ENCODE assay signal across 16 cellular contexts in genomic region chr1:36098650-36099365, GRCh38. TPM values are rescaled to one million over a fixed set of nuclear protein-coding genes. Genes with fewer than 3 reads are reported as not detected.
DNase-seq lines count a peak whose midpoint lies in the region; ATAC-seq, FAIRE-seq and TF ChIP-seq lines count a peak whose summit lies in the region.
"Had no signal": no experiment of that assay in that cellular context is flagged by ENCODE, and none has a peak within 500 bp of the region (broad histone marks: within the 10 kb centered on the region; RNA-seq: fewer than 3 reads in every experiment).

No MANE protein-coding gene starts in this region.

- no TSS peak for BruUV-seq in HepG2 (replicated peaks; lab: Mats Ljungman, UMichigan)

- no peak overlapping the region for H3K27ac Mint-ChIP-seq in T-helper 17 cell
- H3K27ac Mint-ChIP-seq: immature natural killer cell had no signal

- H3K9me3 ChIP-seq in HepG2 (ENCODE audit: low read length) (no peaks in the 10 kb centered on the region), right lobe of liver (no peaks in the 10 kb centered on the region), tibial artery (no peaks in the 10 kb centered on the region), T-helper 17 cell (ENCODE audit: control insufficient read depth, low read length, poor library complexity, severe bottlenecking) (no peaks in the 10 kb centered on the region)
- H3K9me3 ChIP-seq: colonic mucosa, heart left ventricle, left ventricle myocardium inferior, psoas muscle had no signal

- H3K9ac ChIP-seq in HepG2 (ENCODE audit: insufficient read depth, low read depth, low read length): peak overlapping the region; percentile 63; the same call in 1 of the 2 replicates

- TF ChIP-seq EP300 in HepG2 (IDR thresholded peaks at IDR 0.05; ENCODE audit: low read depth in 2 of 2, low read length in 2 of 2) (no peak), HepG2 (CRISPR knock-in tag; IDR thresholded peaks at IDR 0.05; ENCODE audit: borderline replicate concordance) (no peak)

- CTCF ChIA-PET in HepG2 (lab: Yijun Ruan, JAX; ENCODE audit: low intra/inter-chr PET ratio, low total read pairs): interaction anchor here (0.6 to 5.0 kb wide), 5 partner anchors 35 to 186 kb away, joined by 3 to 104 read pairs (median 3); no protein-coding TSS in a partner anchor

- TF ChIP-seq CTCF in HepG2 (CRISPR knock-in tag; IDR thresholded peaks at IDR 0.05): no peak
- TF ChIP-seq CTCF in right lobe of liver (IDR thresholded peaks at IDR 0.05): no peak
- no peak for TF ChIP-seq CTCF in tibial artery (IDR thresholded peaks at IDR 0.05)

- H3K36me3 ChIP-seq in HepG2 (replicated peaks in 1 of 2; ENCODE audit: control insufficient read depth in 1 of 2, insufficient read depth in 2 of 2, low read length in 2 of 2) (peaks cover 11 to 21% of the 10 kb centered on the region in 2 experiments), right lobe of liver (peaks cover 0 to 14% (median 1%) of the 10 kb centered on the region in 4 donors), tibial artery (peaks cover 7 to 46% (median 12%) of the 10 kb centered on the region in 3 donors)

- in situ Hi-C loops in HepG2 (cut with HindIII; ENCODE audit: extremely low pct_ligation_motif_present, low pct_unique_long_range_greater_than_20kb): loop anchor here (5.0 kb wide), 1 partner anchor 33 kb away; no protein-coding TSS in a partner anchor

- POLR2A ChIA-PET in HepG2 (lab: Yijun Ruan, JAX): no interaction called here

- no peak for FAIRE-seq in HepG2 (lab: Jason Lieb, UNC)
- FAIRE-seq: A204.1, D721Med had no signal

- no peaks in the 10 kb centered on the region for H3K27me3 ChIP-seq in HepG2 (ENCODE audit: control insufficient read depth in 1 of 2, insufficient read depth in 2 of 2, low read length in 2 of 2)
- H3K27me3 ChIP-seq in right lobe of liver: no peaks in the 10 kb centered on the region
- H3K27me3 ChIP-seq in tibial artery: no peaks in the 10 kb centered on the region
- H3K27me3 ChIP-seq: brain microvascular endothelial cell, colonic mucosa, heart left ventricle had no signal

- H3K79me2 ChIP-seq in HepG2 (ENCODE audit: insufficient read depth, low read length): no peaks in the 10 kb centered on the region

- H3K4me3 ChIP-seq in HepG2 (replicated peaks in 1 of 3; ENCODE audit: insufficient read depth in 1 of 3, low read depth in 2 of 3, low read length in 3 of 3): peak overlapping the region in 2 of 3 experiments; percentile 42 to 60; a peak in 3 of 6 replicates
- no peak overlapping the region for H3K4me3 ChIP-seq in right lobe of liver
- no peak overlapping the region for H3K4me3 ChIP-seq in tibial artery
- H3K4me3 ChIP-seq: colonic mucosa, psoas muscle had no signal

- H3K4me3 Mint-ChIP-seq in T-helper 17 cell: no peak overlapping the region
- H3K4me3 Mint-ChIP-seq: immature natural killer cell, neural crest cell had no signal

- ATAC-seq in HepG2: peak; percentile 3; the same call in 1 of the 3 replicates
- no peak for ATAC-seq in right lobe of liver
- no peak for ATAC-seq in T-helper 17 cell

- intact Hi-C loops in HepG2 (cut with micrococcal nuclease; ENCODE audit: unreplicated experiment) (loop anchor here (1.0 to 5.0 kb wide), 2 partner anchors 35 to 188 kb away; no protein-coding TSS in a partner anchor), right lobe of liver (cut with DNase I) (loop anchor here in 1 of 2 donors (10.0 kb wide), 1 partner anchor 86 kb away; no protein-coding TSS in a partner anchor), tibial artery (cut with DNase I; ENCODE audit: low total_unique reads) (loop anchor here (5.0 kb wide), 2 partner anchors 93 to 188 kb away; no protein-coding TSS in a partner anchor)

- no peaks in the 10 kb centered on the region for H3K36me3 Mint-ChIP-seq in T-helper 17 cell (ENCODE audit: low read depth)
- H3K36me3 Mint-ChIP-seq: immature natural killer cell had no signal

- H2AFZ ChIP-seq in HepG2 (ENCODE audit: low read length): no peak overlapping the region

- WGBS in HepG2 (ENCODE audit: low lambda C conversion rate): 0% methylated on average over 1 of the region's 13 CpGs
- no CpG with 5 or more reads among the region's 13 CpGs for WGBS in right lobe of liver (ENCODE audit: insufficient coverage, low coverage, low lambda C conversion rate, missing lambda C conversion rate)

- no peak for TF ChIP-seq POLR2A in HepG2 (IDR thresholded peaks at IDR 0.05; ENCODE audit: insufficient read depth in 1 of 2, low read depth in 2 of 2, low read length in 2 of 2)
- no peak for TF ChIP-seq POLR2A in right lobe of liver (IDR thresholded peaks at IDR 0.05)

- H3K4me1 ChIP-seq in HepG2 (ENCODE audit: insufficient read depth, low read length) (peaks cover 29% of the 10 kb centered on the region; the same call in 1 of the 2 replicates), right lobe of liver (peaks cover 0 to 5% (median 2%) of the 10 kb centered on the region in 4 donors), tibial artery (peaks cover 0 to 27% (median 13%) of the 10 kb centered on the region in 4 donors)
- H3K4me1 ChIP-seq: colonic mucosa had no signal

- no peaks in the 10 kb centered on the region for H3K27me3 Mint-ChIP-seq in T-helper 17 cell

- TF ChIP-seq RAD21 in HepG2 (CRISPR knock-in tag; IDR thresholded peaks at IDR 0.05): no peak

- H4K20me1 ChIP-seq in HepG2 (ENCODE audit: insufficient read depth, low read length): no peaks in the 10 kb centered on the region

- no peak overlapping the region for H3K27ac ChIP-seq in HepG2 (ENCODE audit: extremely low read length, insufficient read depth, low read length)
- no peak overlapping the region for H3K27ac ChIP-seq in right lobe of liver
- peak overlapping the region; percentile 50 to 65 for H3K27ac ChIP-seq in tibial artery
- H3K27ac ChIP-seq: brain microvascular endothelial cell, colonic mucosa, heart left ventricle, left ventricle myocardium inferior, psoas muscle had no signal

- H3K4me1 Mint-ChIP-seq in T-helper 17 cell: peaks cover 5% of the 10 kb centered on the region

- DNase-seq in HepG2 (ENCODE audit: low spot score) (no peak), right lobe of liver (no peak), tibial artery (no peak), T-helper 17 cell (no peak)
- DNase-seq: SIG-M5 had no signal

- H3K4me2 ChIP-seq in HepG2 (ENCODE audit: low read depth, low read length): peak overlapping the region; percentile 69

RNA-seq across cellular contexts. Expression of gene ADPRS, which starts 10.1 kb away (rescaled TPM):
- 30.6 and 31.7 TPM in 2 replicates for total RNA-seq in HepG2 (2016; rRNA removed; fragmentation: Illumina TruSeq; extraction: Trizol)
- 3.7 and 4.0 TPM in 2 replicates for total RNA-seq in HepG2 (2016; cell fraction: cytosol; rRNA removed; fragmentation: Illumina TruSeq; extraction: Trizol; ENCODE audit: low read depth)
- 28.9 and 29.6 TPM in 2 replicates for total RNA-seq in HepG2 (2016; cell fraction: insoluble cytoplasmic fraction; rRNA removed; fragmentation: Illumina TruSeq; extraction: Trizol)
- 7.7 and 9.6 TPM in 2 replicates for total RNA-seq in HepG2 (2016; cell fraction: membrane; rRNA removed; fragmentation: Illumina TruSeq; extraction: Trizol)
- total RNA-seq in HepG2 (2016; cell fraction: nucleus; rRNA removed; fragmentation: Illumina TruSeq; extraction: Trizol): 12.3 and 14.5 TPM in 2 replicates
- 36.4 and 36.6 TPM in 2 replicates for polyA plus RNA-seq in HepG2 (2011; rRNA removed)
- polyA plus RNA-seq in HepG2 (2011; cell fraction: cytosol; rRNA removed): 34.1 and 41.6 TPM in 2 replicates
- polyA plus RNA-seq in HepG2 (2011; cell fraction: nucleus; rRNA removed): 22.4 and 24.6 TPM in 2 replicates
- 16.7 and 20.9 TPM in 2 replicates for polyA plus RNA-seq in HepG2 (2012)
- polyA plus RNA-seq in HepG2 (2016; cell fraction: cytosol; fragmentation: Illumina TruSeq; extraction: Trizol; ENCODE audit: low read depth): 2.2 and 2.9 TPM in 2 replicates
- polyA plus RNA-seq in HepG2 (2016; cell fraction: insoluble cytoplasmic fraction; fragmentation: Illumina TruSeq; extraction: Trizol; ENCODE audit: low read depth): 27.1 and 29.0 TPM in 2 replicates
- polyA plus RNA-seq in HepG2 (2016; cell fraction: membrane; fragmentation: Illumina TruSeq; extraction: Trizol; ENCODE audit: low read depth): 5.2 and 5.4 TPM in 2 replicates
- polyA plus RNA-seq in HepG2 (2016; cell fraction: nucleus; fragmentation: Illumina TruSeq; extraction: Trizol; ENCODE audit: insufficient read depth, low read depth): 22.0 and 25.1 TPM in 2 replicates
- polyA minus RNA-seq in HepG2 (2011; rRNA and poly(A)+ RNA removed; ENCODE audit: low replicate concordance): 25.4 and 32.0 TPM in 2 replicates
- 11.0 and 12.9 TPM in 2 replicates for polyA minus RNA-seq in HepG2 (2011; cell fraction: cytosol; rRNA and poly(A)+ RNA removed)
- polyA minus RNA-seq in HepG2 (2011; cell fraction: nucleus; rRNA and poly(A)+ RNA removed): 5.2 and 5.3 TPM in 2 replicates
- total RNA-seq in right lobe of liver: 10 to 100 TPM in 3 of 6 experiments, 1 to 10 TPM in 3; 9.1 to 30.7 (median 14.9) TPM
- total RNA-seq in T-helper 17 cell: 10 to 100 TPM; 17.0 to 21.2 TPM

RNA-seq across cellular contexts. Expression of gene TEKT2, which starts 14.9 kb away (rescaled TPM):
- total RNA-seq in HepG2 (2016; rRNA removed; fragmentation: Illumina TruSeq; extraction: Trizol) (0.31 and 0.35 TPM in 2 replicates), right lobe of liver (not detected), T-helper 17 cell (under 1 TPM; 0.29 to 0.30 TPM)
- total RNA-seq in HepG2 (2016; cell fraction: cytosol; rRNA removed; fragmentation: Illumina TruSeq; extraction: Trizol; ENCODE audit: low read depth): not detected in 2 replicates
- total RNA-seq in HepG2 (2016; cell fraction: insoluble cytoplasmic fraction; rRNA removed; fragmentation: Illumina TruSeq; extraction: Trizol): 0.16 and 0.45 TPM in 2 replicates
- total RNA-seq in HepG2 (2016; cell fraction: membrane; rRNA removed; fragmentation: Illumina TruSeq; extraction: Trizol): 0.19 and 0.34 TPM in 2 replicates
- 0.59 TPM in 1 of 2 replicates, not detected in the other for total RNA-seq in HepG2 (2016; cell fraction: nucleus; rRNA removed; fragmentation: Illumina TruSeq; extraction: Trizol)
- polyA plus RNA-seq in HepG2 (2011; rRNA removed): 0.24 and 0.38 TPM in 2 replicates
- 0.12 and 0.19 TPM in 2 replicates for polyA plus RNA-seq in HepG2 (2011; cell fraction: cytosol; rRNA removed)
- 0.57 and 1.3 TPM in 2 replicates for polyA plus RNA-seq in HepG2 (2011; cell fraction: nucleus; rRNA removed)
- polyA plus RNA-seq in HepG2 (2012): 0.35 and 0.38 TPM in 2 replicates
- 0.07 and 0.11 TPM in 2 replicates for polyA plus RNA-seq in HepG2 (2016; cell fraction: cytosol; fragmentation: Illumina TruSeq; extraction: Trizol; ENCODE audit: low read depth)
- 0.21 TPM in 2 replicates for polyA plus RNA-seq in HepG2 (2016; cell fraction: insoluble cytoplasmic fraction; fragmentation: Illumina TruSeq; extraction: Trizol; ENCODE audit: low read depth)
- polyA plus RNA-seq in HepG2 (2016; cell fraction: membrane; fragmentation: Illumina TruSeq; extraction: Trizol; ENCODE audit: low read depth): 0.10 and 0.25 TPM in 2 replicates
- 0.45 and 0.79 TPM in 2 replicates for polyA plus RNA-seq in HepG2 (2016; cell fraction: nucleus; fragmentation: Illumina TruSeq; extraction: Trizol; ENCODE audit: insufficient read depth, low read depth)
- 0.84 TPM in 1 of 2 replicates, not detected in the other for polyA minus RNA-seq in HepG2 (2011; rRNA and poly(A)+ RNA removed; ENCODE audit: low replicate concordance)
- polyA minus RNA-seq in HepG2 (2011; cell fraction: cytosol; rRNA and poly(A)+ RNA removed): not detected in 2 replicates
- 0.62 and 0.64 TPM in 2 replicates for polyA minus RNA-seq in HepG2 (2011; cell fraction: nucleus; rRNA and poly(A)+ RNA removed)
- total RNA-seq: left ventricle myocardium inferior, PC-3, psoas muscle had no signal
- polyA plus RNA-seq: immature natural killer cell had no signal

RNA-seq across cellular contexts. Expression of gene COL8A2, which starts 26.2 kb away (rescaled TPM):
- 0.04 and 0.24 TPM in 2 replicates for total RNA-seq in HepG2 (2016; rRNA removed; fragmentation: Illumina TruSeq; extraction: Trizol)
- total RNA-seq in HepG2 (2016; cell fraction: cytosol; rRNA removed; fragmentation: Illumina TruSeq; extraction: Trizol; ENCODE audit: low read depth): not detected in 2 replicates
- 0.04 and 0.09 TPM in 2 replicates for total RNA-seq in HepG2 (2016; cell fraction: insoluble cytoplasmic fraction; rRNA removed; fragmentation: Illumina TruSeq; extraction: Trizol)
- total RNA-seq in HepG2 (2016; cell fraction: membrane; rRNA removed; fragmentation: Illumina TruSeq; extraction: Trizol): 0.06 TPM in 1 of 2 replicates, not detected in the other
- 0.19 and 0.34 TPM in 2 replicates for total RNA-seq in HepG2 (2016; cell fraction: nucleus; rRNA removed; fragmentation: Illumina TruSeq; extraction: Trizol)
- polyA plus RNA-seq in HepG2 (2011; rRNA removed): 0.13 and 0.24 TPM in 2 replicates
- 0.21 and 0.22 TPM in 2 replicates for polyA plus RNA-seq in HepG2 (2011; cell fraction: cytosol; rRNA removed)
- polyA plus RNA-seq in HepG2 (2011; cell fraction: nucleus; rRNA removed): 0.52 and 0.53 TPM in 2 replicates
- polyA plus RNA-seq in HepG2 (2012): 0.13 and 0.17 TPM in 2 replicates
- polyA plus RNA-seq in HepG2 (2016; cell fraction: cytosol; fragmentation: Illumina TruSeq; extraction: Trizol; ENCODE audit: low read depth): not detected in 2 replicates
- 0.10 TPM in 1 of 2 replicates, not detected in the other for polyA plus RNA-seq in HepG2 (2016; cell fraction: insoluble cytoplasmic fraction; fragmentation: Illumina TruSeq; extraction: Trizol; ENCODE audit: low read depth)
- 0.03 TPM in 1 of 2 replicates, not detected in the other for polyA plus RNA-seq in HepG2 (2016; cell fraction: membrane; fragmentation: Illumina TruSeq; extraction: Trizol; ENCODE audit: low read depth)
- polyA plus RNA-seq in HepG2 (2016; cell fraction: nucleus; fragmentation: Illumina TruSeq; extraction: Trizol; ENCODE audit: insufficient read depth, low read depth): 0.20 TPM in 1 of 2 replicates, not detected in the other
- 0.07 and 0.52 TPM in 2 replicates for polyA minus RNA-seq in HepG2 (2011; rRNA and poly(A)+ RNA removed; ENCODE audit: low replicate concordance)
- polyA minus RNA-seq in HepG2 (2011; cell fraction: cytosol; rRNA and poly(A)+ RNA removed): 0.20 and 0.26 TPM in 2 replicates
- 0.50 and 0.52 TPM in 2 replicates for polyA minus RNA-seq in HepG2 (2011; cell fraction: nucleus; rRNA and poly(A)+ RNA removed)
- under 1 TPM; 0.18 to 0.74 (median 0.52) TPM for total RNA-seq in right lobe of liver
- total RNA-seq in T-helper 17 cell: under 1 TPM in 1 of 2 donors, not detected in 1; 0.25 TPM
- total RNA-seq: T-helper 1 cell treated with Interleukin-12 subunit alpha and Interleukin-12 subunit beta and Interleukin-4 antibody, amounts not matched to agents 30 ng/mL and 1 ng/mL, for 36 hours had no signal

RNA-seq across cellular contexts. Expression of gene TRAPPC3, which starts 50.5 kb away (rescaled TPM):
- 62.4 and 66.7 TPM in 2 replicates for total RNA-seq in HepG2 (2016; rRNA removed; fragmentation: Illumina TruSeq; extraction: Trizol)
- total RNA-seq in HepG2 (2016; cell fraction: cytosol; rRNA removed; fragmentation: Illumina TruSeq; extraction: Trizol; ENCODE audit: low read depth): 33.8 and 35.1 TPM in 2 replicates
- total RNA-seq in HepG2 (2016; cell fraction: insoluble cytoplasmic fraction; rRNA removed; fragmentation: Illumina TruSeq; extraction: Trizol): 67.4 and 70.9 TPM in 2 replicates
- 51.3 and 59.4 TPM in 2 replicates for total RNA-seq in HepG2 (2016; cell fraction: membrane; rRNA removed; fragmentation: Illumina TruSeq; extraction: Trizol)
- total RNA-seq in HepG2 (2016; cell fraction: nucleus; rRNA removed; fragmentation: Illumina TruSeq; extraction: Trizol): 32.1 and 40.4 TPM in 2 replicates
- polyA plus RNA-seq in HepG2 (2011; rRNA removed): 48.0 and 53.7 TPM in 2 replicates
- polyA plus RNA-seq in HepG2 (2011; cell fraction: cytosol; rRNA removed): 54.6 and 63.8 TPM in 2 replicates
- polyA plus RNA-seq in HepG2 (2011; cell fraction: nucleus; rRNA removed): 23.5 and 23.9 TPM in 2 replicates
- 39.6 and 48.9 TPM in 2 replicates for polyA plus RNA-seq in HepG2 (2012)
- 32.8 and 40.4 TPM in 2 replicates for polyA plus RNA-seq in HepG2 (2016; cell fraction: cytosol; fragmentation: Illumina TruSeq; extraction: Trizol; ENCODE audit: low read depth)
- 70.8 and 86.6 TPM in 2 replicates for polyA plus RNA-seq in HepG2 (2016; cell fraction: insoluble cytoplasmic fraction; fragmentation: Illumina TruSeq; extraction: Trizol; ENCODE audit: low read depth)
- 45.9 and 53.3 TPM in 2 replicates for polyA plus RNA-seq in HepG2 (2016; cell fraction: membrane; fragmentation: Illumina TruSeq; extraction: Trizol; ENCODE audit: low read depth)
- 58.4 and 69.5 TPM in 2 replicates for polyA plus RNA-seq in HepG2 (2016; cell fraction: nucleus; fragmentation: Illumina TruSeq; extraction: Trizol; ENCODE audit: insufficient read depth, low read depth)
- polyA minus RNA-seq in HepG2 (2011; rRNA and poly(A)+ RNA removed; ENCODE audit: low replicate concordance): 12.2 and 41.8 TPM in 2 replicates
- 16.1 and 26.3 TPM in 2 replicates for polyA minus RNA-seq in HepG2 (2011; cell fraction: cytosol; rRNA and poly(A)+ RNA removed)
- polyA minus RNA-seq in HepG2 (2011; cell fraction: nucleus; rRNA and poly(A)+ RNA removed): 10.3 and 14.2 TPM in 2 replicates
- 10 to 100 TPM; 26.0 to 52.4 (median 30.9) TPM for total RNA-seq in right lobe of liver
- total RNA-seq in T-helper 17 cell: 10 to 100 TPM; 35.0 to 37.8 TPM

RNA-seq across cellular contexts. Expression of gene MAP7D1, which starts 57.2 kb away (rescaled TPM):
- total RNA-seq in HepG2 (2016; rRNA removed; fragmentation: Illumina TruSeq; extraction: Trizol) (5.5 and 7.2 TPM in 2 replicates), right lobe of liver (10 to 100 TPM; 10.2 to 28.2 (median 15.8) TPM), T-helper 17 cell (100 to 1,000 TPM; 173 to 175 TPM)
- 2.9 and 3.9 TPM in 2 replicates for total RNA-seq in HepG2 (2016; cell fraction: cytosol; rRNA removed; fragmentation: Illumina TruSeq; extraction: Trizol; ENCODE audit: low read depth)
- 6.3 and 7.8 TPM in 2 replicates for total RNA-seq in HepG2 (2016; cell fraction: insoluble cytoplasmic fraction; rRNA removed; fragmentation: Illumina TruSeq; extraction: Trizol)
- total RNA-seq in HepG2 (2016; cell fraction: membrane; rRNA removed; fragmentation: Illumina TruSeq; extraction: Trizol): 4.2 TPM in 2 replicates
- 6.1 and 7.9 TPM in 2 replicates for total RNA-seq in HepG2 (2016; cell fraction: nucleus; rRNA removed; fragmentation: Illumina TruSeq; extraction: Trizol)
- polyA plus RNA-seq in HepG2 (2011; rRNA removed): 5.6 and 6.8 TPM in 2 replicates
- 4.7 and 5.2 TPM in 2 replicates for polyA plus RNA-seq in HepG2 (2011; cell fraction: cytosol; rRNA removed)
- 14.7 and 14.9 TPM in 2 replicates for polyA plus RNA-seq in HepG2 (2011; cell fraction: nucleus; rRNA removed)
- polyA plus RNA-seq in HepG2 (2012): 7.7 and 14.1 TPM in 2 replicates
- 1.7 and 2.4 TPM in 2 replicates for polyA plus RNA-seq in HepG2 (2016; cell fraction: cytosol; fragmentation: Illumina TruSeq; extraction: Trizol; ENCODE audit: low read depth)
- 14.2 and 15.7 TPM in 2 replicates for polyA plus RNA-seq in HepG2 (2016; cell fraction: insoluble cytoplasmic fraction; fragmentation: Illumina TruSeq; extraction: Trizol; ENCODE audit: low read depth)
- polyA plus RNA-seq in HepG2 (2016; cell fraction: membrane; fragmentation: Illumina TruSeq; extraction: Trizol; ENCODE audit: low read depth): 4.5 and 4.6 TPM in 2 replicates
- 19.3 and 21.5 TPM in 2 replicates for polyA plus RNA-seq in HepG2 (2016; cell fraction: nucleus; fragmentation: Illumina TruSeq; extraction: Trizol; ENCODE audit: insufficient read depth, low read depth)
- 8.3 and 16.3 TPM in 2 replicates for polyA minus RNA-seq in HepG2 (2011; rRNA and poly(A)+ RNA removed; ENCODE audit: low replicate concordance)
- polyA minus RNA-seq in HepG2 (2011; cell fraction: cytosol; rRNA and poly(A)+ RNA removed): 6.0 and 8.5 TPM in 2 replicates
- polyA minus RNA-seq in HepG2 (2011; cell fraction: nucleus; rRNA and poly(A)+ RNA removed): 4.0 and 7.2 TPM in 2 replicates

Comparison
In these comparisons a context has a peak if more than half of its experiments do, and no peak if none do; other contexts are left out.
1. H3K4me3 ChIP-seq: peak in HepG2 (2 of 3); none in right lobe of liver (0 of 3) and tibial artery (0 of 2).
2. H3K27ac ChIP-seq: peak in tibial artery (2 of 2); none in HepG2 (single experiment) and right lobe of liver (0 of 3).